Comparison of ENCODE assay signal across 9 cellular contexts in the genomic region with DNA sequence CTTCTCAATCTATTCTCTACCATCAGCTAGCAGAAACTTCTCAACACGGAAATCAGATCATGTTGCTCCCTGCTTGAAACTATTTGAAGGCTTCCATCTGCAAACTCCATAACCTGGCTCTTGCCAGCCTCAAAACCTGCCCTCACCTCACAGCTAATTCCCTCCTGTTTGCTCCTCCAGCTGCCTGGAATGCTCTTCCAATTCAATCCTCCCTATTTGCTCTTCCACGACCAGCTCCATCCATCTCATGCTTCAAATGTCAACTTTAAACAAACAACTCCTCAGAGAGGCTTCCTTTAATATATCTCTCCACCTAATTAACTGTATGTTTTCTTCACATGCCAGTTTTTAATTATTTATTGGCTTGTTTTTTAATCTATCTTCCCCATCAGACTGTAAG. TPM values are rescaled to one million over a fixed set of nuclear protein-coding genes. Genes with fewer than 3 reads are reported as not detected.
A peak's percentile ranks its signal among the peaks of the same experiment; 100 is the strongest.
DNase-seq lines count a peak whose midpoint lies in the region; ATAC-seq and TF ChIP-seq lines count a peak whose summit lies in the region.
"Had no signal": no experiment of that assay in that cellular context is flagged by ENCODE, and none has a peak within 500 bp of the region (broad histone marks: within the 10 kb centered on the region; RNA-seq: fewer than 3 reads in every experiment).

No MANE protein-coding gene starts in this region.

- ATAC-seq in heart left ventricle (no peak), Right ventricle myocardium inferior (no peak), GM21825 (IDR thresholded peaks at IDR 0.05; ENCODE audit: unreplicated experiment) (no peak), GM19455 (IDR thresholded peaks at IDR 0.05; ENCODE audit: unreplicated experiment) (no peak)
- ATAC-seq in activated naive CD8-positive, alpha-beta T cell treated with anti-CD3 and anti-CD28 coated beads, Interleukin-2, amount 10 ng/mL, durations not matched to agents 7 days and 5 days (ENCODE audit: low read depth): no peak

- H3K4me1 ChIP-seq in heart left ventricle (peaks cover 5 to 43% (median 31%) of the 10 kb centered on the region in 12 donors), urinary bladder (ENCODE audit: insufficient read depth) (peaks cover 4% of the 10 kb centered on the region)

- TF ChIP-seq CTCF in heart left ventricle (IDR thresholded peaks at IDR 0.05): no peak

- H3K4me1 Mint-ChIP-seq in activated naive CD8-positive, alpha-beta T cell treated with anti-CD3 and anti-CD28 coated beads, Interleukin-2, amount 10 ng/mL, durations not matched to agents 7 days and 5 days: peaks cover 45% of the 10 kb centered on the region

- no peaks in the 10 kb centered on the region for H3K27me3 Mint-ChIP-seq in activated naive CD8-positive, alpha-beta T cell treated with anti-CD3 and anti-CD28 coated beads, Interleukin-2, amount 10 ng/mL, durations not matched to agents 7 days and 5 days

- peaks cover 23% of the 10 kb centered on the region for H3K36me3 Mint-ChIP-seq in activated naive CD8-positive, alpha-beta T cell treated with anti-CD3 and anti-CD28 coated beads, Interleukin-2, amount 10 ng/mL, durations not matched to agents 7 days and 5 days

- no peaks in the 10 kb centered on the region for H3K27me3 ChIP-seq in heart left ventricle

- H3K9me3 Mint-ChIP-seq in activated naive CD8-positive, alpha-beta T cell treated with anti-CD3 and anti-CD28 coated beads, Interleukin-2, amount 10 ng/mL, durations not matched to agents 7 days and 5 days: no peaks in the 10 kb centered on the region

- intact Hi-C loops in heart left ventricle (cut with DNase I) (loop anchor here in 4 of 10 donors (5.0 kb wide), 2 partner anchors 48 to 53 kb away; a partner anchor contains a TSS), Right ventricle myocardium inferior (cut with DNase I) (no loop called here)

- peak overlapping the region; percentile 97 for H3K27ac Mint-ChIP-seq in activated naive CD8-positive, alpha-beta T cell treated with anti-CD3 and anti-CD28 coated beads, Interleukin-2, amount 10 ng/mL, durations not matched to agents 7 days and 5 days

- no peaks in the 10 kb centered on the region for H3K36me3 ChIP-seq in heart left ventricle
- H3K36me3 ChIP-seq in urinary bladder (ENCODE audit: insufficient read depth): peaks cover 2% of the 10 kb centered on the region

- WGBS in heart left ventricle, 4 donors: 22 to 36% (median 36%) methylated on average over 2 of the region's 2 CpGs
- 27% methylated on average over 2 of the region's 2 CpGs for WGBS in urinary bladder

- no peaks in the 10 kb centered on the region for H3K9me3 ChIP-seq in heart left ventricle

- H3K27ac ChIP-seq in heart left ventricle: peak overlapping the region in 1 of 12 donors; percentile 95
- no peak overlapping the region for H3K27ac ChIP-seq in urinary bladder (ENCODE audit: low read depth)

- H3K4me3 ChIP-seq in heart left ventricle: peak overlapping the region in 9 of 12 donors; percentile 91 to 99 (median 96)
- peak overlapping the region; percentile 93 for H3K4me3 ChIP-seq in urinary bladder (ENCODE audit: low read depth, low read length)

- peak overlapping the region; percentile 95 for H3K4me3 Mint-ChIP-seq in activated naive CD8-positive, alpha-beta T cell treated with anti-CD3 and anti-CD28 coated beads, Interleukin-2, amount 10 ng/mL, durations not matched to agents 7 days and 5 days

- POLR2A ChIA-PET in activated naive CD8-positive, alpha-beta T cell treated with anti-CD3 and anti-CD28 coated beads, Interleukin-2, amount 10 ng/mL, durations not matched to agents 7 days and 5 days (lab: Charles Lee): interaction anchor here (1.2 kb wide), 1 partner anchor 10 kb away, joined by 9 read pairs; a partner anchor contains a TSS

- no peak for DNase-seq in heart left ventricle
- DNase-seq in Right ventricle myocardium inferior (ENCODE audit: missing footprints): no peak
- no peak for DNase-seq in activated naive CD8-positive, alpha-beta T cell treated with anti-CD3 and anti-CD28 coated beads, Interleukin-2, amount 10 ng/mL, durations not matched to agents 7 days and 5 days
- peak; percentile 3 for DNase-seq in kidney tubule cell (ENCODE audit: low spot score)
- DNase-seq in activated CD8-positive, alpha-beta memory T cell treated with anti-CD3 and anti-CD28 coated beads, Interleukin-2, amount 50 U/mL, for 48 hours: no peak

- no peak for TF ChIP-seq POLR2A in heart left ventricle (IDR thresholded peaks at IDR 0.05)

RNA-seq across cellular contexts. Expression of a gene that starts 1.5 kb away (rescaled TPM):
- total RNA-seq in heart left ventricle (10 to 100 TPM; 28.0 to 42.5 (median 34.2) TPM), Right ventricle myocardium inferior (30.3 TPM), urinary bladder (28.2 TPM)
- polyA plus RNA-seq in heart left ventricle (10 to 100 TPM in 1 of 2 donors, 1 to 10 TPM in 1; 9.1 to 32.4 TPM), urinary bladder (19.0 TPM)
- total RNA-seq in activated naive CD8-positive, alpha-beta T cell treated with anti-CD3 and anti-CD28 coated beads, Interleukin-2, amount 10 ng/mL, durations not matched to agents 7 days and 5 days: 10 to 100 TPM; 28.3 to 29.8 TPM

RNA-seq across cellular contexts. Expression of a gene that starts 10.6 kb away (rescaled TPM):
- 10 to 100 TPM in 3 of 9 donors, 1 to 10 TPM in 6; 8.3 to 12.7 (median 9.6) TPM for total RNA-seq in heart left ventricle
- polyA plus RNA-seq in heart left ventricle: 10 to 100 TPM in 1 of 2 donors, 1 to 10 TPM in 1; 5.3 to 11.4 TPM
- total RNA-seq in Right ventricle myocardium inferior: 12.2 TPM
- 10 to 100 TPM in 1 of 2 experiments, 1 to 10 TPM in 1; 9.2 to 10.1 TPM for total RNA-seq in activated naive CD8-positive, alpha-beta T cell treated with anti-CD3 and anti-CD28 coated beads, Interleukin-2, amount 10 ng/mL, durations not matched to agents 7 days and 5 days
- total RNA-seq in urinary bladder: 39.6 TPM
- polyA plus RNA-seq in urinary bladder: 10.0 TPM

RNA-seq across cellular contexts. Expression of a gene that starts 53.0 kb away (rescaled TPM):
- 10 to 100 TPM in 1 of 9 donors, 1 to 10 TPM in 8; 4.8 to 10.8 (median 7.6) TPM for total RNA-seq in heart left ventricle
- 1 to 10 TPM; 5.5 to 6.8 TPM for polyA plus RNA-seq in heart left ventricle
- 7.3 TPM for total RNA-seq in Right ventricle myocardium inferior
- 10 to 100 TPM; 17.7 to 18.6 TPM for total RNA-seq in activated naive CD8-positive, alpha-beta T cell treated with anti-CD3 and anti-CD28 coated beads, Interleukin-2, amount 10 ng/mL, durations not matched to agents 7 days and 5 days
- 27.3 TPM for total RNA-seq in urinary bladder
- polyA plus RNA-seq in urinary bladder: 10.4 TPM

RNA-seq across cellular contexts. Expression of a gene that starts 59.9 kb away (rescaled TPM):
- not detected for total RNA-seq in heart left ventricle
- not detected for polyA plus RNA-seq in heart left ventricle
- total RNA-seq in Right ventricle myocardium inferior: not detected
- not detected for total RNA-seq in activated naive CD8-positive, alpha-beta T cell treated with anti-CD3 and anti-CD28 coated beads, Interleukin-2, amount 10 ng/mL, durations not matched to agents 7 days and 5 days
- 0.11 TPM for total RNA-seq in urinary bladder
- polyA plus RNA-seq in urinary bladder: not detected
- total RNA-seq: dermis microvascular lymphatic vessel endothelial cell had no signal
